Comparison of ENCODE assay signal across 16 cellular contexts in genomic region chr18:74806073-74806472, GRCh38.
DNase-seq lines count a peak whose midpoint lies in the region; FAIRE-seq and TF ChIP-seq lines count a peak whose summit lies in the region.
"Had no signal": no experiment of that assay in that cellular context is flagged by ENCODE, and none has a peak within 500 bp of the region (broad histone marks: within the 10 kb centered on the region; RNA-seq: fewer than 3 reads in every experiment).

No MANE protein-coding gene starts in this region.

- POLR2A ChIA-PET in endothelial cell of umbilical vein (lab: Charles Lee) = no interaction called here

- peak overlapping the region; percentile 4 for H3K27ac ChIP-seq in endothelial cell of umbilical vein (ENCODE audit: insufficient read depth, low read depth, low read length)
- peak overlapping the region; percentile 75 for H3K27ac ChIP-seq in osteoblast (ENCODE audit: low read depth, low read length)
- H3K27ac ChIP-seq: C4-2B had no signal

- no peak for TF ChIP-seq CTCF in endothelial cell of umbilical vein (IDR thresholded peaks at IDR 0.05; ENCODE audit: extremely low read depth in 1 of 2, insufficient read depth in 1 of 2, low read depth in 1 of 2, low read length in 2 of 2)
- no peak for TF ChIP-seq CTCF in osteoblast (IDR thresholded peaks at IDR 0.05; ENCODE audit: extremely low read depth, low read depth, low read length)

- CTCF ChIA-PET in endothelial cell of umbilical vein (lab: Charles Lee) = interaction anchor here (0.8 to 1.9 kb wide), 5 partner anchors 8 to 235 kb away, joined by 3 to 7 read pairs (median 3); no protein-coding TSS in a partner anchor

- H3K9me3 ChIP-seq in endothelial cell of umbilical vein (replicated peaks; ENCODE audit: control insufficient read depth, insufficient read depth, low read length) (no peaks in the 10 kb centered on the region), osteoblast (ENCODE audit: low read depth, low read length) (no peaks in the 10 kb centered on the region)

- H3K79me2 ChIP-seq in endothelial cell of umbilical vein (ENCODE audit: control insufficient read depth, insufficient read depth, low read length) (no peaks in the 10 kb centered on the region), osteoblast (ENCODE audit: insufficient read depth, low read length) (no peaks in the 10 kb centered on the region)

- no peak for FAIRE-seq in endothelial cell of umbilical vein (lab: Jason Lieb, UNC)

- H3K4me1 ChIP-seq in endothelial cell of umbilical vein (ENCODE audit: control insufficient read depth, extremely low read depth, insufficient read depth, low read length) (peaks cover 13% of the 10 kb centered on the region), osteoblast (ENCODE audit: insufficient read depth, low read length) (peaks cover 15% of the 10 kb centered on the region)

- intact Hi-C loops in endothelial cell of umbilical vein (cut with micrococcal nuclease) = no loop called here

- H3K4me2 ChIP-seq in endothelial cell of umbilical vein (ENCODE audit: insufficient read depth, low read length) = no peak overlapping the region
- peak overlapping the region; percentile 43 for H3K4me2 ChIP-seq in osteoblast (ENCODE audit: insufficient read depth, low read length)

- H4K20me1 ChIP-seq in endothelial cell of umbilical vein (replicated peaks; ENCODE audit: control insufficient read depth, extremely low read depth, insufficient read depth, low read length) (no peaks in the 10 kb centered on the region), osteoblast (ENCODE audit: insufficient read depth, low read length) (no peaks in the 10 kb centered on the region)

- dilution Hi-C loops in endothelial cell of umbilical vein (cut with MboI; ENCODE audit: extremely low pct_ligation_motif_present, low sequenced_read_pairs) = no loop called here

- no peak overlapping the region for H3K9ac ChIP-seq in endothelial cell of umbilical vein (replicated peaks; ENCODE audit: extremely low read depth, insufficient read depth, low read length)

- H3K27me3 ChIP-seq in endothelial cell of umbilical vein (ENCODE audit: control insufficient read depth in 2 of 2, insufficient read depth in 2 of 2, low read length in 2 of 2) (no peaks in the 10 kb centered on the region), osteoblast (ENCODE audit: insufficient read depth, low read length) (no peaks in the 10 kb centered on the region)

- no TSS peak for BruUV-seq in endothelial cell of umbilical vein (replicated peaks; lab: Mats Ljungman, UMichigan)

- no peaks in the 10 kb centered on the region for H3K9me1 ChIP-seq in endothelial cell of umbilical vein (replicated peaks; ENCODE audit: control insufficient read depth, extremely low read depth, insufficient read depth, low read length)

- no peak overlapping the region for H3K4me3 ChIP-seq in endothelial cell of umbilical vein (replicated peaks in 1 of 3; ENCODE audit: insufficient read depth in 1 of 3, low read depth in 1 of 3, low read length in 3 of 3)
- H3K4me3 ChIP-seq in osteoblast (ENCODE audit: insufficient read depth, low read length) = peak overlapping the region; percentile 8

- no peak for TF ChIP-seq POLR2A in endothelial cell of umbilical vein (IDR thresholded peaks at IDR 0.05; ENCODE audit: low read depth, low read length)

- DNase-seq in Daoy (ENCODE audit: low read depth) (peak; percentile 9), NCI-H69 (lab: John Stamatoyannopoulos, UW) (peak; percentile 70), endothelial cell of umbilical vein (ENCODE audit: low read depth, low spot score) (no peak), osteoblast (ENCODE audit: insufficient read length, low spot score, missing footprints) (no peak), RPMI8226 (no peak), activated gamma-delta T cell (lab: John Stamatoyannopoulos, UW) (no peak), NCI-H82 (lab: John Stamatoyannopoulos, UW) (no peak)
- no peak for DNase-seq in stimulated activated CD8-positive, alpha-beta memory T cell treated with anti-CD3 and anti-CD28 coated beads, Interleukin-4, amount 100 ng/mL, for 48 hours
- DNase-seq: activated CD4-positive, alpha-beta T cell treated with anti-CD3 and anti-CD28 coated beads for 1 hour; activated T-cell treated with anti-CD3 and anti-CD28 coated beads, Interleukin-2, amount 50 U/mL, for 1 hour; anterior cingulate cortex; effector memory CD8-positive, alpha-beta T cell; hippocampal formation; NCI-H1105 treated with DMSO at 0.1 percent for 48 hours; stimulated activated CD4-positive, alpha-beta T cell treated with anti-CD3 and anti-CD28 coated beads, Interleukin-2, amount 100 ng/mL, for 24 hours had no signal

- no peak overlapping the region for H2AFZ ChIP-seq in endothelial cell of umbilical vein (ENCODE audit: low read depth, low read length)
- H2AFZ ChIP-seq in osteoblast (ENCODE audit: low read length) = peak overlapping the region; percentile 61

- no peaks in the 10 kb centered on the region for H3K36me3 ChIP-seq in endothelial cell of umbilical vein (ENCODE audit: control insufficient read depth in 2 of 2, extremely low read depth in 1 of 2, insufficient read depth in 2 of 2, low read length in 2 of 2)
- H3K36me3 ChIP-seq in osteoblast (ENCODE audit: insufficient read depth, low read length) = no peaks in the 10 kb centered on the region

TF ChIP-seq in endothelial cell of umbilical vein, 7 proteins besides CTCF, POLR2A, EP300 and RAD21:
- TF ChIP-seq EZH2 (IDR thresholded peaks at IDR 0.05; ENCODE audit: borderline replicate concordance, low read depth, low read length, severe bottlenecking) (no peak), MYC (IDR thresholded peaks at IDR 0.05; ENCODE audit: low read depth, low read length) (no peak), JUN (IDR thresholded peaks at IDR 0.05; ENCODE audit: borderline replicate concordance, insufficient read depth, insufficient read length, low read depth) (no peak), MAX (IDR thresholded peaks at IDR 0.05; ENCODE audit: insufficient read depth, insufficient read length) (no peak), FOS (IDR thresholded peaks at IDR 0.05; ENCODE audit: borderline replicate concordance, insufficient read depth, low read length) (no peak)
TF ChIP-seq in endothelial cell of umbilical vein: peak in this region for 0.

Comparison
In these comparisons a context has a peak if more than half of its experiments do, and no peak if none do; other contexts are left out.
1. DNase-seq: peak in Daoy (single experiment) and NCI-H69 (single experiment); none in endothelial cell of umbilical vein (single experiment), osteoblast (single experiment), RPMI8226 (single experiment), activated gamma-delta T cell (single experiment), stimulated activated CD8-positive, alpha-beta memory T cell treated with anti-CD3 and anti-CD28 coated beads, Interleukin-4, amount 100 ng/mL, for 48 hours (single experiment) and NCI-H82 (single experiment).